In genomic region chr6:4805553-4806307, GRCh38 we compare ENCODE assay signal across 1 cellular context.
A peak's percentile ranks its signal among the peaks of the same experiment; 100 is the strongest.
TF ChIP-seq lines count a peak whose summit lies in the region.

No MANE protein-coding gene starts in this region.

TF ChIP-seq in HepG2, 621 proteins besides CTCF, POLR2A, EP300 and RAD21 (continued from another document):
- TF ChIP-seq ZNF687 (CRISPR knock-in tag; IDR thresholded peaks at IDR 0.05) (peak; percentile 49), ZBTB10 (CRISPR knock-in tag; IDR thresholded peaks at IDR 0.05; ENCODE audit: borderline replicate concordance) (no peak), SMC3 (IDR thresholded peaks at IDR 0.05; ENCODE audit: low read length) (peak; percentile 48), ZNF326 (CRISPR knock-in tag; IDR thresholded peaks at IDR 0.05; ENCODE audit: borderline replicate concordance) (no peak), ZNF615 (CRISPR knock-in tag; IDR thresholded peaks at IDR 0.05; ENCODE audit: borderline replicate concordance) (no peak), HIC2 (CRISPR knock-in tag; IDR thresholded peaks at IDR 0.05; ENCODE audit: low read depth) (0 out of 2 replicates have a peak, but pooled peaks have one; percentile 37), STAG1 (CRISPR knock-in tag; IDR thresholded peaks at IDR 0.05) (peak; percentile 65), ZNF331 (CRISPR knock-in tag; IDR thresholded peaks at IDR 0.05) (peak; percentile 14; the same call in 1 of the 2 replicates), POGZ (CRISPR knock-in tag; IDR thresholded peaks at IDR 0.05) (peak; percentile 45; the same call in 1 of the 2 replicates), ATF5 (CRISPR knock-in tag; IDR thresholded peaks at IDR 0.05; ENCODE audit: low read depth) (no peak), THAP9 (CRISPR knock-in tag; IDR thresholded peaks at IDR 0.05; ENCODE audit: borderline replicate concordance) (no peak), ZNF3 (CRISPR knock-in tag; IDR thresholded peaks at IDR 0.05) (no peak), TBX3 (IDR thresholded peaks at IDR 0.05; ENCODE audit: borderline replicate concordance) (no peak), HNRNPL (IDR thresholded peaks at IDR 0.05; ENCODE audit: low read depth, low read length) (peak; percentile 82), ZFP91 (CRISPR knock-in tag; IDR thresholded peaks at IDR 0.05; ENCODE audit: borderline replicate concordance) (peak; percentile 57; the same call in 1 of the 2 replicates), FOSL2 (CRISPR knock-in tag; IDR thresholded peaks at IDR 0.05) (0 out of 2 replicates have a peak, but pooled peaks have one; percentile 10), TFE3 (CRISPR knock-in tag; IDR thresholded peaks at IDR 0.05) (no peak)
